Comparison of ENCODE assay signal across 8 cellular contexts in the genomic region with DNA sequence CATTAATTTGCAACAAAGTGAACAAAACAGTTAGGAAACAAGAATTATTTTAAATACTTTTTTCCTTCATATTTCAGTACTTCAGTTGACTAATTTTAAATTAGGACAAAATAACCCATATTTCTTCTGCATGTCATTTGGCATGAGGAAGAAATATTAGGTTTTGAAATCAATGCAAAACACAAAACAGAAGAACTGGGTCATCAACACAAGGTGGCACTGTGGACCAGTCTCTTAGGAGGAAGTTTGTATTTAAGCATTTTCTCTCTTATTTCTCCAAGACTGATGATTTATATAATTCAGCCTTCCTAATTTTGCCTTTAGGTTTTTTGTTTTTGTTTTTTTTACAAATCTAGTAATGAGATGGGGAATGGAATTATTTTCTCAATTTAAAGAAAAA.
DNase-seq lines count a peak whose midpoint lies in the region; ATAC-seq, FAIRE-seq and TF ChIP-seq lines count a peak whose summit lies in the region.

No MANE protein-coding gene starts in this region.

- no peak overlapping the region for H3K4me3 ChIP-seq in choroid plexus epithelial cell (ENCODE audit: low read depth, low read length)

- DNase-seq in D721Med (ENCODE audit: insufficient read length, low spot score) (no peak), NCI-H2227 (lab: John Stamatoyannopoulos, UW; ENCODE audit: unreplicated experiment) (peak; percentile 53), choroid plexus epithelial cell (ENCODE audit: low read depth) (peak; percentile 82), activated T-cell treated with anti-CD3 and anti-CD28 coated beads for 4 hours (no peak), ecto neural progenitor cell (ENCODE audit: low spot score) (no peak)

- H3K27ac Mint-ChIP-seq in nephron = no peak overlapping the region

- peak; percentile 78 for FAIRE-seq in D721Med (lab: Jason Lieb, UNC)

- H3K36me3 Mint-ChIP-seq in nephron (ENCODE audit: low read depth) = no peaks in the 10 kb centered on the region

- H3K27me3 Mint-ChIP-seq in nephron (ENCODE audit: low read depth) = no peaks in the 10 kb centered on the region

- no peak overlapping the region for H3K4me3 Mint-ChIP-seq in nephron

- H3K4me1 Mint-ChIP-seq in nephron = no peaks in the 10 kb centered on the region

- ATAC-seq in GM21576 (IDR thresholded peaks at IDR 0.05; ENCODE audit: unreplicated experiment) (peak; percentile 57), GM18502 (IDR thresholded peaks at IDR 0.05; ENCODE audit: poor library complexity, unreplicated experiment) (no peak)

- peak; percentile 81 for TF ChIP-seq CTCF in D721Med (IDR thresholded peaks at IDR 0.05; ENCODE audit: insufficient read depth, missing control alignments)
- TF ChIP-seq CTCF in choroid plexus epithelial cell (conservative IDR thresholded peaks at IDR 0.05; ENCODE audit: low read depth, low read length) = peak; percentile 75
- TF ChIP-seq CTCF in nephron (IDR thresholded peaks at IDR 0.05; ENCODE audit: unreplicated experiment in 3 of 3) = peak; percentile 69 to 87 (median 75)

- no peaks in the 10 kb centered on the region for H3K9me3 Mint-ChIP-seq in nephron

Comparison
In these comparisons a context has a peak if more than half of its experiments do, and no peak if none do; other contexts are left out.
1. DNase-seq: peak in NCI-H2227 (single experiment) and choroid plexus epithelial cell (single experiment); none in D721Med (single experiment), activated T-cell treated with anti-CD3 and anti-CD28 coated beads for 4 hours (single experiment) and ecto neural progenitor cell (single experiment).
2. Peak in every context shown above with its lines, with median percentiles within 50 percentile points of each other: CTCF ChIP-seq.